18 cellular contexts compared by ENCODE assay signal in the genomic region with DNA sequence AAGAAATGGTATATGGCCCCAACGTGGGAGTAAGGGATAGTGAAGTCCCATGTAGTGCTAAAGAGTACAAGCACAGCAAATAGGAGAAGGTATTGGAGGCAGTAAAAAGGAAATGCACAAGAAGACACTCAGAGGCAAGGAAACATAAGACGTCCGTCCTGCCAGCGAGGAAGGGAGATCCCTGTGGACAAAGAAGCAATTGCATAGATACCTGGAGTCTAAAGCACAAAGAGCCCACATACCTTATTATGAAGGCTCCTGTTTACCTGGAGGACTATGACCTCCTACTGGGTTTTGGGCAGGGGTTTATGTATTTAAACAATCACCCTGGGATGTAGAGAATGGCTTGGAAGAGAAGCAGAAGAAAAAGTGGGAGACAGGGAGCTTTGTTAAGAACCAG.
"Had no signal": no experiment of that assay in that cellular context is flagged by ENCODE, and none has a peak within 500 bp of the region (broad histone marks: within the 10 kb centered on the region; RNA-seq: fewer than 3 reads in every experiment).

No MANE protein-coding gene starts in this region.

- H3K9me3 ChIP-seq: colonic mucosa, lower lobe of right lung, psoas muscle, right lobe of liver, tibial artery, upper lobe of left lung, uterus had no signal

- H3K27ac ChIP-seq: colonic mucosa, foreskin keratinocyte, left lung, lower lobe of right lung, psoas muscle, right lobe of liver, tibial artery, upper lobe of left lung, uterus had no signal

- DNase-seq: colonic mucosa; dermis blood vessel endothelial cell; erythroblast; foreskin keratinocyte; left lung; lower lobe of right lung; midbrain; psoas muscle; retina; right lobe of liver; stimulated activated CD4-positive, alpha-beta T cell treated with anti-CD3 and anti-CD28 coated beads, Interleukin-15, amount 100 ng/mL, for 24 hours; stimulated activated CD4-positive, alpha-beta T cell treated with anti-CD3 and anti-CD28 coated beads, Interleukin-1b, Interleukin-23, amount 100 ng/mL, for 48 hours; stimulated activated CD4-positive, alpha-beta T cell treated with anti-CD3 and anti-CD28 coated beads, Interleukin-4, amount 100 ng/mL, for 24 hours; tibial artery; upper lobe of left lung; uterus had no signal

- ATAC-seq: foreskin keratinocyte; left lung; lower lobe of right lung; natural killer cell treated with Interleukin-12 subunit alpha and Interleukin-12 subunit beta and Interleukin-15 and Interleukin-18, amount 100 ng/mL, for 72 hours; psoas muscle; right lobe of liver; stimulated activated memory B cell treated with anti-CD40 and anti-IgM and Interleukin-4, amounts not matched to agents 10 μg/mL and 1 μg/mL and 100 μg/mL, for 72 hours had no signal

- H3K27me3 ChIP-seq: colonic mucosa, foreskin keratinocyte, left lung, right lobe of liver, tibial artery, upper lobe of left lung, uterus had no signal

- H3K4me3 ChIP-seq: colonic mucosa, left lung, lower lobe of right lung, psoas muscle, right lobe of liver, tibial artery, upper lobe of left lung, uterus had no signal

- H3K36me3 ChIP-seq: colonic mucosa, left lung, lower lobe of right lung, right lobe of liver, tibial artery, upper lobe of left lung, uterus had no signal

- H3K4me1 ChIP-seq: colonic mucosa, foreskin keratinocyte, left lung, lower lobe of right lung, psoas muscle, right lobe of liver, tibial artery, upper lobe of left lung, uterus had no signal
